16 cellular contexts compared by ENCODE assay signal in the genomic region with DNA sequence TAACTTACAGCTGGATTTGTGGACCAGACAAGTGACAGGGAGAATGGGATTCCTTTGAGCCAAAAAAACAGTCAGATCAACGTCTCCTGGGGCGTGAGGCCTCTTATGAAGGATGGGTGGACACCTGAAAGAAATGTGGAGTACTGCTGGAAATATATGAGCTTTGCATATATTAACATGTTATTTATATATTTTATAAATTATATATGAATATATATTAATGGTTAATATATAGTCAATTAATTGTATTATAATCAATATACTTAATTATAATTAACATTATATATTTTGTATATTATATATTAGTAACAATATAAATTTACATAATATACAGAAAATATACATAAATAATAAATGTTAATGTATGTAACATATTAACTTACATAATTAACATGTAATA. TPM values are rescaled to one million over a fixed set of nuclear protein-coding genes. Genes with fewer than 3 reads are reported as not detected.
DNase-seq lines count a peak whose midpoint lies in the region; ATAC-seq and TF ChIP-seq lines count a peak whose summit lies in the region.
"Had no signal": no experiment of that assay in that cellular context is flagged by ENCODE, and none has a peak within 500 bp of the region (broad histone marks: within the 10 kb centered on the region; RNA-seq: fewer than 3 reads in every experiment).

No MANE protein-coding gene starts in this region.

- H3K4me3 ChIP-seq in A673 (ENCODE audit: low read depth, low read length, poor library complexity, severe bottlenecking) (no peak overlapping the region), gastroesophageal sphincter (no peak overlapping the region), sigmoid colon (no peak overlapping the region)
- H3K4me3 ChIP-seq: BLaER1 treated with 17β-estradiol and CSF1 and Interleukin-3, amounts not matched to agents 10 nM and 100 nM had no signal

- TF ChIP-seq EP300 in gastroesophageal sphincter (IDR thresholded peaks at IDR 0.05) (no peak), sigmoid colon (IDR thresholded peaks at IDR 0.05) (no peak)

- DNase-seq in A673 (ENCODE audit: low spot score), result no peak
- no peak for DNase-seq in sigmoid colon
- no peak for DNase-seq in NCI-H526 (lab: John Stamatoyannopoulos, UW)
- no peak for DNase-seq in NCI-H1930 (lab: John Stamatoyannopoulos, UW)
- DNase-seq: GF-D8, Kasumi-1, MM.1S, NCI-H1092 treated with DMSO at 0.1 percent for 48 hours, NCI-H524, SHP77 treated with DMSO at 0.1 percent for 48 hours had no signal

- TF ChIP-seq POLR2A in gastroesophageal sphincter (IDR thresholded peaks at IDR 0.05) (no peak), sigmoid colon (IDR thresholded peaks at IDR 0.05) (no peak)

- intact Hi-C loops in A673 (cut with micrococcal nuclease; ENCODE audit: unreplicated experiment) (loop anchor here (5.0 kb wide), 1 partner anchor 55 kb away; a partner anchor contains a TSS), sigmoid colon (cut with DNase I) (loop anchor here (2.0 to 5.0 kb wide), 3 partner anchors 17 to 57 kb away; a partner anchor contains a TSS)

- no peak for TF ChIP-seq CTCF in A673 (conservative IDR thresholded peaks at IDR 0.05; ENCODE audit: low read depth, low read length)
- TF ChIP-seq CTCF in VCaP (conservative IDR thresholded peaks at IDR 0.05), result no peak
- TF ChIP-seq CTCF in gastroesophageal sphincter (IDR thresholded peaks at IDR 0.05), result no peak
- TF ChIP-seq CTCF in sigmoid colon (IDR thresholded peaks at IDR 0.05), result no peak

- peak; percentile 10 for ATAC-seq in gastroesophageal sphincter
- no peak for ATAC-seq in GM19023 (IDR thresholded peaks at IDR 0.05; ENCODE audit: unreplicated experiment)
- ATAC-seq in GM21529 (IDR thresholded peaks at IDR 0.05; ENCODE audit: unreplicated experiment), result no peak

- CTCF ChIA-PET in A673 (lab: Charles Lee), result no interaction called here

- BruUV-seq in A673 (replicated peaks; lab: Mats Ljungman, UMichigan), result no TSS peak

- WGBS in gastroesophageal sphincter (ENCODE audit: low coverage in 1 of 2), 2 donors, result 62 to 73% methylated on average over 2 of the region's 2 CpGs
- WGBS in sigmoid colon, 2 donors, result 92 to 93% methylated on average over 2 of the region's 2 CpGs

- H3K27me3 ChIP-seq in A673 (replicated peaks; ENCODE audit: insufficient read depth, low read depth, low read length, poor library complexity) (no peaks in the 10 kb centered on the region), gastroesophageal sphincter (no peaks in the 10 kb centered on the region), sigmoid colon (no peaks in the 10 kb centered on the region)
- H3K27me3 ChIP-seq: BLaER1 treated with 17β-estradiol and CSF1 and Interleukin-3, amounts not matched to agents 10 nM and 100 nM had no signal

- H3K4me1 ChIP-seq in A673 (ENCODE audit: insufficient read depth, low read length, poor library complexity, severe bottlenecking) (peaks cover 61% of the 10 kb centered on the region), gastroesophageal sphincter (peaks cover 14 to 60% (median 34%) of the 10 kb centered on the region in 3 donors), sigmoid colon (peaks cover 0 to 67% (median 53%) of the 10 kb centered on the region in 4 donors)
- H3K4me1 ChIP-seq: BLaER1 treated with 17β-estradiol and CSF1 and Interleukin-3, amounts not matched to agents 10 nM and 100 nM had no signal

- H3K36me3 ChIP-seq in A673 (ENCODE audit: insufficient read depth, low read length, poor library complexity, severe bottlenecking), result no peaks in the 10 kb centered on the region
- no peaks in the 10 kb centered on the region for H3K36me3 ChIP-seq in gastroesophageal sphincter
- no peaks in the 10 kb centered on the region for H3K36me3 ChIP-seq in sigmoid colon
- H3K36me3 ChIP-seq: BLaER1 treated with 17β-estradiol and CSF1 and Interleukin-3, amounts not matched to agents 10 nM and 100 nM had no signal

- H3K27ac ChIP-seq in A673 (ENCODE audit: low read depth, low read length, poor library complexity, severe bottlenecking) (peak overlapping the region; percentile 39), VCaP (peak overlapping the region; percentile 25; the same call in 1 of the 2 replicates), gastroesophageal sphincter (peak overlapping the region; percentile 57 to 84 (median 78)), sigmoid colon (peak overlapping the region; percentile 80 to 92 (median 84))
- H3K27ac ChIP-seq: BLaER1 treated with 17β-estradiol and CSF1 and Interleukin-3, amounts not matched to agents 10 nM and 100 nM had no signal

- H3K9me3 ChIP-seq in A673 (ENCODE audit: low read depth, low read length, poor library complexity, severe bottlenecking) (no peaks in the 10 kb centered on the region), gastroesophageal sphincter (no peaks in the 10 kb centered on the region), sigmoid colon (no peaks in the 10 kb centered on the region)
- H3K9me3 ChIP-seq: BLaER1 treated with 17β-estradiol and CSF1 and Interleukin-3, amounts not matched to agents 10 nM and 100 nM had no signal

- POLR2A ChIA-PET in A673 (lab: Charles Lee; ENCODE audit: low non-redundant PET), result no interaction called here

RNA-seq across cellular contexts. Expression of a gene that starts 57.5 kb away (rescaled TPM):
- 30.0 and 34.1 TPM in 2 replicates for total RNA-seq in A673 (2021)
- 100 to 1,000 TPM in 2 of 4 donors, 10 to 100 TPM in 2; 60.3 to 158 (median 89.1) TPM for total RNA-seq in gastroesophageal sphincter
- total RNA-seq in sigmoid colon, result 10 to 100 TPM; 36.0 to 85.3 (median 66.8) TPM
- 1 to 10 TPM; 1.2 to 4.7 (median 2.4) TPM for polyA plus RNA-seq in sigmoid colon
- total RNA-seq: A172 had no signal

Comparison
In these comparisons a context has a peak if more than half of its experiments do, and no peak if none do; other contexts are left out.
1. H3K27ac ChIP-seq: peak in every context shown above with its lines; median percentile 84 in sigmoid colon; 78 in gastroesophageal sphincter; 39 in A673; 25 in VCaP.